ENCODE assay signal across 11 cellular contexts in the genomic region with DNA sequence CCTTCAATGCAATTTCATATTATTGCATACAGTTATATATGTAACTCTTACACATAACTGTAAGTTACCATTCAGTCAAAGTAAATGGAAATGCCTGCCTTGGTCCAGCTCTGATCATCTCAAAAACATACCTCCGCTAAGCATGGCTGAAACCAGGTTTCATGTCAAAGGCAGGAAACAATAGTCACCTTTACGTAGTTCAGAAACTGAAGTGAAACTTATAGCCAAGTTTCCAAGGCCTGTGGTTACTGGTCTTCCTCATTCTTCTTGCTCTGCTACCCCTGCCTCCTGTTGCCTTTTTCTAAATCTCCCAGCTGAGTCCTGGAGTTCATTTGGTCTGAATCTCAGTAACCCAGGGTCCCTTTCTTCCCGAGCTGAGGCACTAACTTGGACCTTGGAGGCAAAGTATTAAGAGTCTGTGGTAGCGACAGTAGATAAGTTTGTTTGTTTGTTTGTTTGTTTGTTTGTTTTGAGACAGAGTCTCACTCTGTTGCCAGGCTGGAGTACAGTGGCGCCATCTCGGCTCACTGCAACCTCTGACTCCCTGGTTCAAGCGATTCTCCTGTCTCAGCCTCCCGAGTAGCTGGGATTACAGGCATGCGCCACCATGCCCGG. TPM values are rescaled to one million over a fixed set of nuclear protein-coding genes. Genes with fewer than 3 reads are reported as not detected.
DNase-seq lines count a peak whose midpoint lies in the region; ATAC-seq and TF ChIP-seq lines count a peak whose summit lies in the region.
"Had no signal": no experiment of that assay in that cellular context is flagged by ENCODE, and none has a peak within 500 bp of the region (broad histone marks: within the 10 kb centered on the region; RNA-seq: fewer than 3 reads in every experiment).

No MANE protein-coding gene starts in this region.

- no peaks in the 10 kb centered on the region for H3K9me3 ChIP-seq in endodermal cell (ENCODE audit: control insufficient read depth, low read length)
- H3K9me3 ChIP-seq: suprapubic skin had no signal

- DNase-seq in globus pallidus (ENCODE audit: low spot score) (peak; percentile 13), OCI-M1 (lab: John Stamatoyannopoulos, UW) (no peak), endodermal cell (no peak), NCI-H345 (lab: John Stamatoyannopoulos, UW) (no peak), NCI-H146 (lab: John Stamatoyannopoulos, UW) (no peak)

- H3K9me3 Mint-ChIP-seq in IgD-negative memory B cell, result no peaks in the 10 kb centered on the region
- H3K9me3 Mint-ChIP-seq in endodermal cell, result no peaks in the 10 kb centered on the region
- H3K9me3 Mint-ChIP-seq: neural crest cell had no signal

- no peaks in the 10 kb centered on the region for H3K27me3 ChIP-seq in endodermal cell (ENCODE audit: control insufficient read depth, insufficient read depth, low read length, poor library complexity, severe bottlenecking)
- H3K27me3 ChIP-seq: suprapubic skin had no signal

- peak overlapping the region; percentile 1 to 67 (median 54) for H3K4me3 Mint-ChIP-seq in IgD-negative memory B cell
- no peak overlapping the region for H3K4me3 Mint-ChIP-seq in endodermal cell
- H3K4me3 Mint-ChIP-seq: neural crest cell had no signal

- WGBS in endodermal cell (ENCODE audit: insufficient coverage in 1 of 2, insufficient read length in 1 of 2), 2 experiments, result 82 to 83% methylated on average over 3 to 10 of the region's 10 CpGs

- no peaks in the 10 kb centered on the region for H3K4me1 ChIP-seq in endodermal cell (ENCODE audit: control insufficient read depth, insufficient read depth, low read length)
- H3K4me1 ChIP-seq: suprapubic skin had no signal

- peak; percentile 65 for ATAC-seq in GM18858 (IDR thresholded peaks at IDR 0.05; ENCODE audit: unreplicated experiment)
- peak; percentile 78 for ATAC-seq in GM21723 (IDR thresholded peaks at IDR 0.05; ENCODE audit: unreplicated experiment)

- H3K36me3 ChIP-seq in endodermal cell (ENCODE audit: control insufficient read depth, insufficient read depth, low read length), result no peaks in the 10 kb centered on the region
- H3K36me3 ChIP-seq: suprapubic skin had no signal

- H3K27ac Mint-ChIP-seq in IgD-negative memory B cell (peak overlapping the region; percentile 33 to 97 (median 52)), endodermal cell (no peak overlapping the region)

- H3K27ac ChIP-seq in endodermal cell (ENCODE audit: low read depth, low read length), result no peak overlapping the region
- H3K27ac ChIP-seq: suprapubic skin had no signal

- no peak for TF ChIP-seq CTCF in endodermal cell (conservative IDR thresholded peaks at IDR 0.05)

- no peak overlapping the region for H3K4me3 ChIP-seq in endodermal cell (ENCODE audit: low read length)
- H3K4me3 ChIP-seq: suprapubic skin had no signal

- no peak overlapping the region for H3K9ac ChIP-seq in endodermal cell (ENCODE audit: extremely low read depth, low read length, poor library complexity, severe bottlenecking)

- H3K36me3 Mint-ChIP-seq in IgD-negative memory B cell (peaks cover 8% of the 10 kb centered on the region), endodermal cell (ENCODE audit: low read depth) (no peaks in the 10 kb centered on the region)

- H3K27me3 Mint-ChIP-seq in IgD-negative memory B cell (no peaks in the 10 kb centered on the region), endodermal cell (ENCODE audit: insufficient read depth) (no peaks in the 10 kb centered on the region)

- peaks cover 53 to 57% (median 53%) of the 10 kb centered on the region in 3 donors for H3K4me1 Mint-ChIP-seq in IgD-negative memory B cell
- no peaks in the 10 kb centered on the region for H3K4me1 Mint-ChIP-seq in endodermal cell

RNA-seq across cellular contexts. Expression of a gene that starts 30.8 kb away (rescaled TPM):
- polyA plus RNA-seq in IgD-negative memory B cell, result 172 TPM
- total RNA-seq in endodermal cell, result not detected
- not detected for polyA plus RNA-seq in endodermal cell (2013, experiment 1 of 2)
- not detected for polyA plus RNA-seq in endodermal cell (2013, experiment 2 of 2)
- total RNA-seq: H1, neural crest cell had no signal
- polyA plus RNA-seq: H1 had no signal

RNA-seq across cellular contexts. Expression of a gene that starts 46.8 kb away (rescaled TPM):
- polyA plus RNA-seq in IgD-negative memory B cell, result 21.3 TPM
- total RNA-seq in endodermal cell, result 10 to 100 TPM; 31.6 to 33.0 TPM
- 67.0 TPM for polyA plus RNA-seq in endodermal cell (2013, experiment 1 of 2)
- 64.1 TPM for polyA plus RNA-seq in endodermal cell (2013, experiment 2 of 2)
